In genomic region chr3:173587055-173587454, GRCh38 we compare ENCODE assay signal across 18 cellular contexts.
A peak's percentile ranks its signal among the peaks of the same experiment; 100 is the strongest.
DNase-seq lines count a peak whose midpoint lies in the region; ATAC-seq and TF ChIP-seq lines count a peak whose summit lies in the region.
"Had no signal": no experiment of that assay in that cellular context is flagged by ENCODE, and none has a peak within 500 bp of the region (broad histone marks: within the 10 kb centered on the region; RNA-seq: fewer than 3 reads in every experiment).

No MANE protein-coding gene starts in this region.

- H3K4me3 ChIP-seq in HEK293 (ENCODE audit: low read depth, low read length) (no peak overlapping the region), SJCRH30 (no peak overlapping the region), endodermal cell (ENCODE audit: low read length) (no peak overlapping the region), neural progenitor cell (no peak overlapping the region), Peyer's patch (no peak overlapping the region)
- H3K4me3 ChIP-seq: A549, BLaER1, K562 had no signal

- DNase-seq in SJCRH30 (no peak), endodermal cell (no peak), neural progenitor cell (ENCODE audit: low spot score) (no peak), Peyer's patch (no peak), osteocyte (ENCODE audit: extremely low spot score, unreplicated experiment) (no peak)
- DNase-seq: CD4-positive, alpha-beta memory T cell; DMS153; DMS79; GF-D8; H9; IMR-90 had no signal

- peak overlapping the region; percentile 96 for H3K4me2 ChIP-seq in neural progenitor cell
- H3K4me2 ChIP-seq: A549, BLaER1 had no signal

- 67% methylated on average over 1 of the region's 1 CpG; no CpG with 5 or more reads in 1 of the 2 experiments for WGBS in endodermal cell (ENCODE audit: insufficient coverage in 1 of 2, insufficient read length in 1 of 2), 2 experiments

- H3K27me3 Mint-ChIP-seq in endodermal cell (ENCODE audit: insufficient read depth) (peaks cover 12% of the 10 kb centered on the region), neural progenitor cell (ENCODE audit: insufficient read depth, low read depth) (peaks cover 6% of the 10 kb centered on the region), osteocyte (ENCODE audit: unreplicated experiment) (no peaks in the 10 kb centered on the region)

- H3K27ac ChIP-seq in HEK293 (ENCODE audit: extremely low read depth, low read depth, low read length) = no peak overlapping the region
- peak overlapping the region; percentile 74 for H3K27ac ChIP-seq in SJCRH30
- peak overlapping the region; percentile 4 for H3K27ac ChIP-seq in endodermal cell (ENCODE audit: low read depth, low read length)
- no peak overlapping the region for H3K27ac ChIP-seq in neural progenitor cell
- no peak overlapping the region for H3K27ac ChIP-seq in Peyer's patch
- H3K27ac ChIP-seq: A549, BLaER1 had no signal

- H3K4me3 Mint-ChIP-seq in endodermal cell (no peak overlapping the region), neural progenitor cell (no peak overlapping the region), osteocyte (ENCODE audit: unreplicated experiment) (no peak overlapping the region)
- H3K4me3 Mint-ChIP-seq: CD4-positive, alpha-beta memory T cell had no signal

- H3K27me3 ChIP-seq in SJCRH30 (no peaks in the 10 kb centered on the region), endodermal cell (ENCODE audit: control insufficient read depth, insufficient read depth, low read length, poor library complexity, severe bottlenecking) (peaks cover 7% of the 10 kb centered on the region), neural progenitor cell (no peaks in the 10 kb centered on the region), Peyer's patch (no peaks in the 10 kb centered on the region)

- H3K36me3 Mint-ChIP-seq in endodermal cell (ENCODE audit: low read depth) (no peaks in the 10 kb centered on the region), neural progenitor cell (no peaks in the 10 kb centered on the region), osteocyte (ENCODE audit: unreplicated experiment) (no peaks in the 10 kb centered on the region)
- H3K36me3 Mint-ChIP-seq: CD14-positive monocyte; CD4-positive, alpha-beta memory T cell had no signal

- no peak overlapping the region for H2AFZ ChIP-seq in neural progenitor cell (replicated peaks)

- CTCF ChIA-PET in HEK293 (lab: Yijun Ruan, JAX) = interaction anchor here (0.6 kb wide), 1 partner anchor 117 kb away, joined by 3 read pairs; no protein-coding TSS in a partner anchor

- H3K9me3 Mint-ChIP-seq in endodermal cell = no peaks in the 10 kb centered on the region
- H3K9me3 Mint-ChIP-seq in neural progenitor cell = peaks cover 2% of the 10 kb centered on the region
- H3K9me3 Mint-ChIP-seq in osteocyte (ENCODE audit: unreplicated experiment) = no peaks in the 10 kb centered on the region
- H3K9me3 Mint-ChIP-seq: H9 had no signal

- no peak for TF ChIP-seq CTCF in HEK293 (tag by site-specific recombination; IDR thresholded peaks at IDR 0.05)
- TF ChIP-seq CTCF in endodermal cell (conservative IDR thresholded peaks at IDR 0.05) = no peak
- TF ChIP-seq CTCF in neural progenitor cell (IDR thresholded peaks at IDR 0.05) = no peak
- no peak for TF ChIP-seq CTCF in Peyer's patch (IDR thresholded peaks at IDR 0.05)
- no peak for TF ChIP-seq CTCF in osteocyte (IDR thresholded peaks at IDR 0.05)

- no peaks in the 10 kb centered on the region for H3K79me2 ChIP-seq in neural progenitor cell (ENCODE audit: low read depth)

- H3K27ac Mint-ChIP-seq in endodermal cell (no peak overlapping the region), neural progenitor cell (no peak overlapping the region), osteocyte (ENCODE audit: unreplicated experiment) (no peak overlapping the region)
- H3K27ac Mint-ChIP-seq: CD14-positive monocyte; CD4-positive, alpha-beta memory T cell; H9 had no signal

- H3K4me1 ChIP-seq in HEK293 (ENCODE audit: control insufficient read depth, insufficient read depth, low read length) (peaks cover 3% of the 10 kb centered on the region; the same call in 1 of the 2 replicates), SJCRH30 (peaks cover 15% of the 10 kb centered on the region), endodermal cell (ENCODE audit: control insufficient read depth, insufficient read depth, low read length) (peaks cover 3% of the 10 kb centered on the region), neural progenitor cell (peaks cover 32% of the 10 kb centered on the region), Peyer's patch (no peaks in the 10 kb centered on the region)
- H3K4me1 ChIP-seq: A549, BLaER1 had no signal

- H3K4me1 Mint-ChIP-seq in endodermal cell (no peaks in the 10 kb centered on the region), neural progenitor cell (peaks cover 31% of the 10 kb centered on the region), osteocyte (ENCODE audit: unreplicated experiment) (peaks cover 13% of the 10 kb centered on the region)

- no peak for TF ChIP-seq POLR2A in Peyer's patch (IDR thresholded peaks at IDR 0.05)

- no peaks in the 10 kb centered on the region for H3K36me3 ChIP-seq in HEK293 (ENCODE audit: control insufficient read depth in 2 of 2, insufficient read depth in 1 of 2, low read length in 2 of 2)
- H3K36me3 ChIP-seq in SJCRH30 = no peaks in the 10 kb centered on the region
- no peaks in the 10 kb centered on the region for H3K36me3 ChIP-seq in endodermal cell (ENCODE audit: control insufficient read depth, insufficient read depth, low read length)
- H3K36me3 ChIP-seq in neural progenitor cell = no peaks in the 10 kb centered on the region
- H3K36me3 ChIP-seq in Peyer's patch = no peaks in the 10 kb centered on the region
- H3K36me3 ChIP-seq: BLaER1 had no signal

- peaks cover 43% of the 10 kb centered on the region for H3F3A ChIP-seq in neural progenitor cell (ENCODE audit: low read depth)

- H4K20me1 ChIP-seq in neural progenitor cell (ENCODE audit: low read depth) = peaks cover 4% of the 10 kb centered on the region
- H4K20me1 ChIP-seq: BLaER1 had no signal

- POLR2A ChIA-PET in HEK293 (lab: Yijun Ruan, JAX) = no interaction called here

- H3K9me3 ChIP-seq in HEK293 (ENCODE audit: control insufficient read depth, insufficient read depth, low read depth, low read length) = no peaks in the 10 kb centered on the region
- H3K9me3 ChIP-seq in SJCRH30 (replicated peaks) = no peaks in the 10 kb centered on the region
- no peaks in the 10 kb centered on the region for H3K9me3 ChIP-seq in endodermal cell (ENCODE audit: control insufficient read depth, low read length)
- no peaks in the 10 kb centered on the region for H3K9me3 ChIP-seq in neural progenitor cell (ENCODE audit: low read depth)
- H3K9me3 ChIP-seq in Peyer's patch = no peaks in the 10 kb centered on the region
- H3K9me3 ChIP-seq: A549 had no signal

- ATAC-seq in HG03095 (IDR thresholded peaks at IDR 0.05; ENCODE audit: unreplicated experiment) (no peak), GM21717 (IDR thresholded peaks at IDR 0.05; ENCODE audit: unreplicated experiment) (no peak)
- ATAC-seq: A549, K562 had no signal

- H3K9ac ChIP-seq in endodermal cell (ENCODE audit: extremely low read depth, low read length, poor library complexity, severe bottlenecking) (no peak overlapping the region), neural progenitor cell (no peak overlapping the region)
- H3K9ac ChIP-seq: BLaER1 had no signal

TF ChIP-seq in HEK293, 187 proteins besides CTCF, POLR2A, EP300 and RAD21:
- no peak for TF ChIP-seq ZNF26 (tag by site-specific recombination; IDR thresholded peaks at IDR 0.05)
- TF ChIP-seq PRDM1 (tag by site-specific recombination; IDR thresholded peaks at IDR 0.05) = peak; percentile 56; the same call in 1 of the 2 replicates

Comparison
In these comparisons a context has a peak if more than half of its experiments do, and no peak if none do; other contexts are left out.
1. H3K27ac ChIP-seq: peak in SJCRH30 (single experiment) and endodermal cell (single experiment); none in HEK293 (single experiment), neural progenitor cell (single experiment) and Peyer's patch (0 of 4).